Comparison of ENCODE assay signal across 16 cellular contexts in genomic region chr3:184275961-184276910, GRCh38. TPM values are rescaled to one million over a fixed set of nuclear protein-coding genes. Genes with fewer than 3 reads are reported as not detected.
DNase-seq lines count a peak whose midpoint lies in the region; ATAC-seq, FAIRE-seq and TF ChIP-seq lines count a peak whose summit lies in the region.
"Had no signal": no experiment of that assay in that cellular context is flagged by ENCODE, and none has a peak within 500 bp of the region (broad histone marks: within the 10 kb centered on the region; RNA-seq: fewer than 3 reads in every experiment).

ECE2 (plus strand) TSS chr3:184276022; CDS start chr3:184276154, 132 bp downstream.

- TF ChIP-seq POLR2A in breast epithelium (IDR thresholded peaks at IDR 0.05) = no peak
- no peak for TF ChIP-seq POLR2A in K562 (conservative IDR thresholded peaks at IDR 0.05)
- no peak for TF ChIP-seq POLR2A in testis (IDR thresholded peaks at IDR 0.05)

- peak; percentile 67 for ATAC-seq in K562
- no peak for ATAC-seq in HG03025 (IDR thresholded peaks at IDR 0.05; ENCODE audit: low FRiP score, unreplicated experiment)
- ATAC-seq: activated CD8-positive, alpha-beta memory T cell treated with anti-CD3 and anti-CD28 coated beads, Interleukin-2, amount 10 ng/mL, durations not matched to agents 7 days and 5 days had no signal

- H3K9ac ChIP-seq in mammary epithelial cell (ENCODE audit: insufficient read depth, low read length) (no peak within 1 kb of the TSS), K562 (ENCODE audit: insufficient read depth in 1 of 2, low read depth in 2 of 2, low read length in 2 of 2) (peak within 1 kb of the TSS in 1 of 2 experiments; percentile 10; a peak in 1 of 4 replicates)

- no peaks in the 10 kb centered on the region for H3K9me3 ChIP-seq in breast epithelium
- H3K9me3 ChIP-seq in mammary epithelial cell (replicated peaks; ENCODE audit: insufficient read depth, low read length) = no peaks in the 10 kb centered on the region
- no peaks in the 10 kb centered on the region for H3K9me3 ChIP-seq in K562 (replicated peaks; ENCODE audit: control insufficient read depth, insufficient read depth, low read depth, low read length)
- no peaks in the 10 kb centered on the region for H3K9me3 ChIP-seq in testis
- H3K9me3 ChIP-seq: Peyer's patch had no signal

- FAIRE-seq in K562 (lab: Jason Lieb, UNC) = no peak

- TF ChIP-seq CTCF in breast epithelium (IDR thresholded peaks at IDR 0.05) = no peak
- no peak for TF ChIP-seq CTCF in mammary epithelial cell (conservative IDR thresholded peaks at IDR 0.05 in 1 of 2, IDR thresholded peaks at IDR 0.05 in 1 of 2; ENCODE audit: extremely low read depth in 1 of 2, insufficient read depth in 1 of 2, low read depth in 1 of 2, low read length in 2 of 2)
- no peak for TF ChIP-seq CTCF in K562 (IDR thresholded peaks at IDR 0.05 in 2 of 3, conservative IDR thresholded peaks at IDR 0.05 in 1 of 3; ENCODE audit: insufficient read depth in 2 of 3, low read depth in 1 of 3, low read length in 3 of 3)
- TF ChIP-seq CTCF in testis (IDR thresholded peaks at IDR 0.05) = no peak

- WGBS in mammary epithelial cell (ENCODE audit: low coverage, missing lambda C conversion rate) = 42% methylated on average over 8 of the region's 65 CpGs
- 13% methylated on average over 17 of the region's 65 CpGs for WGBS in K562 (ENCODE audit: insufficient coverage, low coverage, missing lambda C conversion rate)
- WGBS in testis, 2 donors = 12 to 60% methylated on average over 1 to 45 of the region's 65 CpGs

- in situ Hi-C loops in mammary epithelial cell (cut with MboI; ENCODE audit: low sequenced_read_pairs in 2 of 2) = no loop called here
- in situ Hi-C loops in K562 (cut with MboI) = no loop called here

- peaks cover 0 to 36% of the 10 kb centered on the region in 2 donors for H3K27me3 ChIP-seq in breast epithelium
- H3K27me3 ChIP-seq in mammary epithelial cell (ENCODE audit: insufficient read depth, low read length) = peaks cover 20% of the 10 kb centered on the region
- peaks cover 44 to 47% of the 10 kb centered on the region in 2 experiments for H3K27me3 ChIP-seq in K562 (ENCODE audit: control insufficient read depth in 2 of 2, insufficient read depth in 2 of 2, low read length in 2 of 2)
- H3K27me3 ChIP-seq in testis = no peaks in the 10 kb centered on the region

- H3K4me2 ChIP-seq in mammary epithelial cell (ENCODE audit: insufficient read depth, low read depth, low read length) (no peak within 1 kb of the TSS), K562 (ENCODE audit: insufficient read depth, low read length) (no peak within 1 kb of the TSS)
- H3K4me2 ChIP-seq: smooth muscle cell had no signal

- POLR2A ChIA-PET in K562 (lab: Yijun Ruan, JAX) = interaction anchor here (1.0 kb wide), 1 partner anchor 18 kb away, joined by 4 read pairs; no protein-coding TSS in a partner anchor

- H4K20me1 ChIP-seq in mammary epithelial cell (ENCODE audit: insufficient read depth, low read length) = no peaks in the 10 kb centered on the region
- no peaks in the 10 kb centered on the region; the same call in 1 of the 2 replicates for H4K20me1 ChIP-seq in K562 (replicated peaks; ENCODE audit: control insufficient read depth, insufficient read depth, low read length)

- BruUV-seq in mammary epithelial cell (replicated peaks; lab: Mats Ljungman, UMichigan) (no TSS peak), K562 (replicated peaks; lab: Mats Ljungman, UMichigan) (no TSS peak)

- H3K36me3 ChIP-seq in breast epithelium = no peaks in the 10 kb centered on the region
- H3K36me3 ChIP-seq in mammary epithelial cell (ENCODE audit: insufficient read depth, low read length) = no peaks in the 10 kb centered on the region
- no peaks in the 10 kb centered on the region for H3K36me3 ChIP-seq in K562 (ENCODE audit: control insufficient read depth, insufficient read depth, low read length)
- H3K36me3 ChIP-seq in testis (ENCODE audit: low read depth, missing control alignments) = no peaks in the 10 kb centered on the region
- H3K36me3 ChIP-seq: Peyer's patch had no signal

- intact Hi-C loops in breast epithelium (cut with DNase I; ENCODE audit: low total_unique reads) = no loop called here
- intact Hi-C loops in mammary epithelial cell (cut with micrococcal nuclease) = no loop called here
- intact Hi-C loops in K562 (cut with micrococcal nuclease) = no loop called here
- intact Hi-C loops in testis (cut with DNase I; ENCODE audit: low total_unique reads) = no loop called here

- H3K9me1 ChIP-seq in K562 (ENCODE audit: control insufficient read depth, insufficient read depth, low read length) = no peaks in the 10 kb centered on the region

- dilution Hi-C loops in mammary epithelial cell (cut with HindIII; ENCODE audit: low sequenced_read_pairs) = no loop called here

- no peak within 1 kb of the TSS for H3K27ac ChIP-seq in breast epithelium
- H3K27ac ChIP-seq in mammary epithelial cell (ENCODE audit: insufficient read depth, low read depth, low read length) = no peak within 1 kb of the TSS
- H3K27ac ChIP-seq in K562 (ENCODE audit: extremely low read depth, low read depth, low read length) = no peak within 1 kb of the TSS
- no peak within 1 kb of the TSS for H3K27ac ChIP-seq in testis
- H3K27ac ChIP-seq: epithelial cell of prostate, Peyer's patch had no signal

- TF ChIP-seq EP300 in K562 (IDR thresholded peaks at IDR 0.05; ENCODE audit: low read length) = no peak

- DNase-seq in breast epithelium (ENCODE audit: low spot score in 2 of 2) (no peak), mammary epithelial cell (no peak), K562 (ENCODE audit: extremely low read depth in 1 of 4, low spot score in 3 of 4) (peak in 2 of 4 experiments; percentile 61 to 63), iPS-NIHi11 (ENCODE audit: low spot score) (peak; percentile 58), testis (no peak), GOT3 (lab: John Stamatoyannopoulos, UW) (no peak)
- no peak for DNase-seq in activated CD8-positive, alpha-beta memory T cell treated with anti-CD3 and anti-CD28 coated beads for 24 hours
- DNase-seq: activated CD8-positive, alpha-beta memory T cell treated with anti-CD3 and anti-CD28 coated beads, Interleukin-2, amount 10 ng/mL, durations not matched to agents 7 days and 5 days; amniotic stem cell; GDM1; NCI-H345; Peyer's patch; T-helper 9 cell had no signal

- peak within 1 kb of the TSS in 2 of 3 donors; percentile 24 to 44 for H3K4me3 ChIP-seq in breast epithelium
- no peak within 1 kb of the TSS for H3K4me3 ChIP-seq in mammary epithelial cell (replicated peaks in 1 of 3; ENCODE audit: insufficient read depth in 1 of 3, low read depth in 2 of 3, low read length in 3 of 3)
- no peak within 1 kb of the TSS for H3K4me3 ChIP-seq in K562
- peak within 1 kb of the TSS; percentile 15 to 29 for H3K4me3 ChIP-seq in testis
- H3K4me3 ChIP-seq: Peyer's patch, smooth muscle cell had no signal

- no peak within 1 kb of the TSS for H2AFZ ChIP-seq in mammary epithelial cell (ENCODE audit: low read depth, low read length)
- H2AFZ ChIP-seq in K562 (ENCODE audit: low read depth, low read length) = 0 out of 2 replicates have a peak within 1 kb of the TSS, but pooled peaks have one; percentile 24

- no peak for TF ChIP-seq RAD21 in K562 (CRISPR knock-in tag; conservative IDR thresholded peaks at IDR 0.05 in 1 of 2, IDR thresholded peaks at IDR 0.05 in 1 of 2)

- CTCF ChIA-PET in mammary epithelial cell (lab: Charles Lee; ENCODE audit: low non-redundant PET) (no interaction called here), K562 (lab: Yijun Ruan, JAX; ENCODE audit: low intra/inter-chr PET ratio) (no interaction called here)

- H3K4me1 ChIP-seq in breast epithelium = no peaks in the 10 kb centered on the region
- H3K4me1 ChIP-seq in mammary epithelial cell (ENCODE audit: insufficient read depth, low read length) = no peaks in the 10 kb centered on the region
- H3K4me1 ChIP-seq in K562 (replicated peaks in 1 of 2; ENCODE audit: control insufficient read depth in 2 of 2, insufficient read depth in 2 of 2, low read length in 2 of 2) = peaks cover 0 to 8% of the 10 kb centered on the region in 2 experiments; a peak in 1 of 5 replicates
- no peaks in the 10 kb centered on the region for H3K4me1 ChIP-seq in testis
- H3K4me1 ChIP-seq: Peyer's patch had no signal

- no peaks in the 10 kb centered on the region for H3K79me2 ChIP-seq in mammary epithelial cell (ENCODE audit: insufficient read depth, low read length)
- H3K79me2 ChIP-seq in K562 (ENCODE audit: control insufficient read depth, insufficient read depth, low read length) = no peaks in the 10 kb centered on the region

TF ChIP-seq in K562, 482 proteins besides CTCF, POLR2A, EP300 and RAD21:
- 0 out of 2 replicates have a peak, but pooled peaks have one; percentile 10 for TF ChIP-seq ZNF316 (IDR thresholded peaks at IDR 0.05)
- TF ChIP-seq CBFA2T2 (conservative IDR thresholded peaks at IDR 0.05) = no peak
- no peak for TF ChIP-seq RHOXF2B (CRISPR knock-in tag; conservative IDR thresholded peaks at IDR 0.05)

RNA-seq across cellular contexts. Expression of gene ECE2, which starts in this region (rescaled TPM):
- not detected for total RNA-seq in breast epithelium
- total RNA-seq in mammary epithelial cell = under 1 TPM in 1 of 2 donors, not detected in 1; 0.33 TPM
- not detected for polyA plus RNA-seq in mammary epithelial cell
- polyA minus RNA-seq in mammary epithelial cell = not detected
- not detected in 2 replicates for total RNA-seq in K562 (2011; cell fraction: chromatin; rRNA removed; ENCODE audit: low replicate concordance)
- total RNA-seq in K562 (2011; cell fraction: nucleolus; rRNA removed) = not detected in 2 replicates
- total RNA-seq in K562 (2011; cell fraction: nucleoplasm; rRNA removed) = 0.15 TPM in 1 of 2 replicates, not detected in the other
- not detected in 2 replicates for total RNA-seq in K562 (2014; rRNA removed)
- total RNA-seq in K562 (2014; rRNA removed; fragmentation: Illumina TruSeq; extraction: Trizol) = not detected in 2 replicates
- total RNA-seq in K562 (2015; rRNA removed; fragmentation: Illumina TruSeq; extraction: Trizol) = not detected in 2 replicates
- not detected in 2 replicates for total RNA-seq in K562 (2021)
- not detected in 2 replicates for polyA plus RNA-seq in K562 (2011; rRNA removed)
- 0.03 TPM in 1 of 2 replicates, not detected in the other for polyA plus RNA-seq in K562 (2011; cell fraction: cytosol; rRNA removed)
- polyA plus RNA-seq in K562 (2011; cell fraction: nucleus; rRNA removed) = 0.06 TPM in 1 of 2 replicates, not detected in the other
- not detected in 2 replicates for polyA plus RNA-seq in K562 (2012)
- polyA plus RNA-seq in K562 (2014; fragmentation: Illumina TruSeq; extraction: Trizol) = not detected in 2 replicates
- polyA plus RNA-seq in K562 (2014; fragmentation: Nextera tagmentation; extraction: Ambion mirVana) = not detected
- polyA plus RNA-seq in K562 (2014; rRNA removed) = not detected in 2 replicates
- not detected in 2 replicates for polyA minus RNA-seq in K562 (2011; rRNA and poly(A)+ RNA removed)
- not detected in 2 replicates for polyA minus RNA-seq in K562 (2011; cell fraction: cytosol; rRNA and poly(A)+ RNA removed)
- not detected in 2 replicates for polyA minus RNA-seq in K562 (2011; cell fraction: nucleus; rRNA and poly(A)+ RNA removed)
- total RNA-seq in testis = 1 to 10 TPM; 1.4 TPM
- polyA plus RNA-seq in testis (ENCODE audit: insufficient read depth, low read depth, low replicate concordance) = 1.1 TPM
- total RNA-seq: activated CD8-positive, alpha-beta memory T cell treated with anti-CD3 and anti-CD28 coated beads, Interleukin-2, amount 10 ng/mL, durations not matched to agents 7 days and 5 days; Peyer's patch; smooth muscle cell had no signal
- polyA plus RNA-seq: smooth muscle cell had no signal

Comparison
In these comparisons a context has a peak if more than half of its experiments do, and no peak if none do; other contexts are left out.
1. H3K4me3 ChIP-seq: peak in breast epithelium (2 of 3) and testis (2 of 2); none in mammary epithelial cell (0 of 3) and K562 (single experiment).
2. Peak in ATAC-seq in K562; RNA of the gene not detected or under 1 TPM.